ENCODE assay signal across 1 cellular context in genomic region chr16:22190169-22191088, GRCh38.
TF ChIP-seq lines count a peak whose summit lies in the region.

No MANE protein-coding gene starts in this region.

TF ChIP-seq in HepG2, 621 proteins besides CTCF, POLR2A, EP300 and RAD21 (continued from another document and continues in another):
- TF ChIP-seq HBP1 (CRISPR knock-in tag; IDR thresholded peaks at IDR 0.05; ENCODE audit: low read depth) = peak; percentile 80
- peak; percentile 68; the same call in 1 of the 2 replicates for TF ChIP-seq STAT5B (CRISPR knock-in tag; IDR thresholded peaks at IDR 0.05)
- peak; percentile 12; the same call in 1 of the 2 replicates for TF ChIP-seq ZSCAN9 (CRISPR knock-in tag; IDR thresholded peaks at IDR 0.05; ENCODE audit: borderline replicate concordance)
- peak; percentile 28 for TF ChIP-seq ZFP36 (IDR thresholded peaks at IDR 0.05; ENCODE audit: borderline replicate concordance, low read depth, low read length, partially characterized antibody)
- TF ChIP-seq JARID2 (CRISPR knock-in tag; IDR thresholded peaks at IDR 0.05; ENCODE audit: insufficient replicate concordance) = no peak
- TF ChIP-seq ZNF841 (CRISPR knock-in tag; IDR thresholded peaks at IDR 0.05; ENCODE audit: borderline replicate concordance) = no peak
- TF ChIP-seq WIZ (CRISPR knock-in tag; IDR thresholded peaks at IDR 0.05) = peak; percentile 94; the same call in 1 of the 2 replicates
- TF ChIP-seq HOXD1 (CRISPR knock-in tag; IDR thresholded peaks at IDR 0.05) = peak; percentile 84; the same call in 1 of the 2 replicates
- peak; percentile 76 for TF ChIP-seq IKZF5 (CRISPR knock-in tag; IDR thresholded peaks at IDR 0.05)
- peak; percentile 50 for TF ChIP-seq RARA (CRISPR knock-in tag; IDR thresholded peaks at IDR 0.05)
- peak; percentile 81; the same call in 1 of the 2 replicates for TF ChIP-seq ZNF256 (CRISPR knock-in tag; conservative IDR thresholded peaks at IDR 0.05)
- peak; percentile 87; the same call in 1 of the 2 replicates for TF ChIP-seq ZNF788 (CRISPR knock-in tag; IDR thresholded peaks at IDR 0.05; ENCODE audit: borderline replicate concordance)
- TF ChIP-seq SKIL (CRISPR knock-in tag; IDR thresholded peaks at IDR 0.05; ENCODE audit: borderline replicate concordance) = no peak
- TF ChIP-seq ZNF878 (CRISPR knock-in tag; IDR thresholded peaks at IDR 0.05) = no peak
- peak; percentile 72; the same call in 1 of the 2 replicates for TF ChIP-seq ARNTL (CRISPR knock-in tag; IDR thresholded peaks at IDR 0.05)
- peak; percentile 37; the same call in 1 of the 2 replicates for TF ChIP-seq FOSL2 (CRISPR knock-in tag; IDR thresholded peaks at IDR 0.05)
- TF ChIP-seq ARID2 (CRISPR knock-in tag; IDR thresholded peaks at IDR 0.05; ENCODE audit: borderline replicate concordance) = peak; percentile 93
- peak; percentile 39; the same call in 1 of the 2 replicates for TF ChIP-seq GATAD2A (CRISPR knock-in tag; IDR thresholded peaks at IDR 0.05)
- no peak for TF ChIP-seq MAFK (conservative IDR thresholded peaks at IDR 0.05 in 1 of 2, IDR thresholded peaks at IDR 0.05 in 1 of 2; ENCODE audit: low read length in 2 of 2)
- TF ChIP-seq ETS1 (CRISPR knock-in tag; IDR thresholded peaks at IDR 0.05) = 0 out of 2 replicates have a peak, but pooled peaks have one; percentile 76
- 0 out of 2 replicates have a peak, but pooled peaks have one; percentile 86 for TF ChIP-seq ZNF10 (CRISPR knock-in tag; IDR thresholded peaks at IDR 0.05; ENCODE audit: borderline replicate concordance, low read depth)
- TF ChIP-seq ZKSCAN1 (IDR thresholded peaks at IDR 0.05; ENCODE audit: low read length) = no peak
- TF ChIP-seq PITX1 (CRISPR knock-in tag; IDR thresholded peaks at IDR 0.05) = no peak; the same call in 1 of the 2 replicates
- no peak for TF ChIP-seq ZSCAN30 (CRISPR knock-in tag; IDR thresholded peaks at IDR 0.05)
- TF ChIP-seq ZNF609 (CRISPR knock-in tag; IDR thresholded peaks at IDR 0.05; ENCODE audit: borderline replicate concordance) = peak; percentile 74; the same call in 1 of the 2 replicates
- TF ChIP-seq HMG20A (CRISPR knock-in tag; IDR thresholded peaks at IDR 0.05; ENCODE audit: borderline replicate concordance) = peak; percentile 29; the same call in 1 of the 2 replicates
- no peak for TF ChIP-seq FOSL1 (CRISPR knock-in tag; IDR thresholded peaks at IDR 0.05; ENCODE audit: borderline replicate concordance)
- TF ChIP-seq THRA (CRISPR knock-in tag; IDR thresholded peaks at IDR 0.05; ENCODE audit: borderline replicate concordance) = peak; percentile 72
- TF ChIP-seq FOXM1 (CRISPR knock-in tag; IDR thresholded peaks at IDR 0.05) = 0 out of 2 replicates have a peak, but pooled peaks have one; percentile 60
- TF ChIP-seq ARID4A (CRISPR knock-in tag; IDR thresholded peaks at IDR 0.05; ENCODE audit: borderline replicate concordance) = peak; percentile 95
